9 cellular contexts compared by ENCODE assay signal in the genomic region with DNA sequence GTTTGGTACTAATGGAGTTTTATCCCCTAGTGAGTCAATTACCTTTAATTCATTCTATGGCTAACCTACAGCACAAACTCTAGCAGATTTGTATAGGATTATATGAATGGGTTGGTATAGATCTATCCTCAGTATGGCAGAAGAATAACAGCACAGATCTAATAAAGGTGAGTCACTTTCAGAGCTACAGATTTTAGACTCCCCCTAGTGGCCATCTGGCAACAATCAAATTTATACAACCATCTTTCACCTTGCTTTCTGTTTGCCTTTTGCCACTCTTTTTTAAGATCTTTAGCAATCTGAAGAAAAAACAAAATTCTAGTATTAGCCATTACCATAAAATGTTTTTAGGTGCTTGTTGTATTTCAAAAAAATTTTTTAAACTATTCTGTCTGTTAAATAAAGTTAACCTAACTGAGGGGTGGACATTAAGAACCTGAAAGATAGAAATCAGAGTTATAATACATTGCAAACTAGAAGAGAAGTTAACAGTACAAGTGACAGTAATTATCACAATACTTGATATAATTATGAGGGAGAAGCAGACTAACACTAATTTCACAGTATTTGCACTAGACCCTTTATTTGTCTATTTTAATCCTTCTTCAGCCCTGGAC. TPM values are rescaled to one million over a fixed set of nuclear protein-coding genes. Genes with fewer than 3 reads are reported as not detected.
A peak's percentile ranks its signal among the peaks of the same experiment; 100 is the strongest.
DNase-seq lines count a peak whose midpoint lies in the region; ATAC-seq and TF ChIP-seq lines count a peak whose summit lies in the region.
"Had no signal": no experiment of that assay in that cellular context is flagged by ENCODE, and none has a peak within 500 bp of the region (broad histone marks: within the 10 kb centered on the region; RNA-seq: fewer than 3 reads in every experiment).

No MANE protein-coding gene starts in this region.

- H3K79me2 ChIP-seq in OCI-LY1 (ENCODE audit: insufficient read depth, low read length) (no peaks in the 10 kb centered on the region), mammary epithelial cell (ENCODE audit: insufficient read depth, low read length) (no peaks in the 10 kb centered on the region)

- dilution Hi-C loops in mammary epithelial cell (cut with HindIII; ENCODE audit: low sequenced_read_pairs) = no loop called here

- H3K36me3 ChIP-seq in OCI-LY1 (ENCODE audit: insufficient read depth, low read length) (peaks cover 57% of the 10 kb centered on the region), mammary epithelial cell (ENCODE audit: insufficient read depth, low read length) (no peaks in the 10 kb centered on the region), left lung (no peaks in the 10 kb centered on the region), vagina (no peaks in the 10 kb centered on the region)

- no peaks in the 10 kb centered on the region for H3F3A ChIP-seq in OCI-LY1 (ENCODE audit: insufficient read depth, low read length)

- H2AFZ ChIP-seq in OCI-LY1 (ENCODE audit: low read length) = no peak overlapping the region
- no peak overlapping the region for H2AFZ ChIP-seq in mammary epithelial cell (ENCODE audit: low read depth, low read length)

- H3K9ac ChIP-seq in OCI-LY1 (ENCODE audit: low read length) = no peak overlapping the region; the same call in 1 of the 2 replicates
- H3K9ac ChIP-seq in mammary epithelial cell (ENCODE audit: insufficient read depth, low read length) = no peak overlapping the region

- TF ChIP-seq CTCF in OCI-LY1 (IDR thresholded peaks at IDR 0.05; ENCODE audit: low read length) = peak; percentile 80
- TF ChIP-seq CTCF in mammary epithelial cell (conservative IDR thresholded peaks at IDR 0.05 in 1 of 2, IDR thresholded peaks at IDR 0.05 in 1 of 2; ENCODE audit: extremely low read depth in 1 of 2, insufficient read depth in 1 of 2, low read depth in 1 of 2, low read length in 2 of 2) = peak; percentile 82 to 83
- TF ChIP-seq CTCF in left lung (IDR thresholded peaks at IDR 0.05) = peak; percentile 73 to 76
- peak; percentile 58 to 81 (median 81) for TF ChIP-seq CTCF in vagina (IDR thresholded peaks at IDR 0.05)

- in situ Hi-C loops in mammary epithelial cell (cut with MboI; ENCODE audit: low sequenced_read_pairs in 2 of 2) = no loop called here

- H3K9me2 ChIP-seq in OCI-LY1 (ENCODE audit: low read depth, low read length) = no peaks in the 10 kb centered on the region

- H3K27ac ChIP-seq in OCI-LY1 (ENCODE audit: low read depth, low read length, poor library complexity, severe bottlenecking) (peak overlapping the region; percentile 43), mammary epithelial cell (ENCODE audit: insufficient read depth, low read depth, low read length) (no peak overlapping the region), left lung (no peak overlapping the region), vagina (no peak overlapping the region)

- H3K9me3 ChIP-seq in OCI-LY1 (ENCODE audit: low read length) = no peaks in the 10 kb centered on the region
- no peaks in the 10 kb centered on the region for H3K9me3 ChIP-seq in mammary epithelial cell (replicated peaks; ENCODE audit: insufficient read depth, low read length)
- no peaks in the 10 kb centered on the region for H3K9me3 ChIP-seq in left lung
- no peaks in the 10 kb centered on the region for H3K9me3 ChIP-seq in vagina

- H3K4me2 ChIP-seq in OCI-LY1 (ENCODE audit: low read length) (no peak overlapping the region), mammary epithelial cell (ENCODE audit: insufficient read depth, low read depth, low read length) (no peak overlapping the region)

- H4K20me1 ChIP-seq in OCI-LY1 (ENCODE audit: insufficient read depth, low read length) (no peaks in the 10 kb centered on the region), mammary epithelial cell (ENCODE audit: insufficient read depth, low read length) (no peaks in the 10 kb centered on the region)

- H3K4me3 ChIP-seq in OCI-LY1 (ENCODE audit: low read depth, low read length, poor library complexity, severe bottlenecking) = no peak overlapping the region
- H3K4me3 ChIP-seq in mammary epithelial cell (replicated peaks in 1 of 3; ENCODE audit: insufficient read depth in 1 of 3, low read depth in 2 of 3, low read length in 3 of 3) = no peak overlapping the region
- H3K4me3 ChIP-seq in left lung = no peak overlapping the region
- H3K4me3 ChIP-seq in vagina = no peak overlapping the region

- no TSS peak for BruUV-seq in mammary epithelial cell (replicated peaks; lab: Mats Ljungman, UMichigan)

- CTCF ChIA-PET in mammary epithelial cell (lab: Charles Lee; ENCODE audit: low non-redundant PET) = interaction anchor here (0.6 to 0.8 kb wide), 2 partner anchors 16 to 298 kb away, joined by 7 to 21 read pairs; no protein-coding TSS in a partner anchor

- H3K27me3 ChIP-seq in OCI-LY1 (ENCODE audit: insufficient read depth, low read length) (no peaks in the 10 kb centered on the region), mammary epithelial cell (ENCODE audit: insufficient read depth, low read length) (no peaks in the 10 kb centered on the region), left lung (no peaks in the 10 kb centered on the region), vagina (no peaks in the 10 kb centered on the region)

- intact Hi-C loops in mammary epithelial cell (cut with micrococcal nuclease) (loop anchor here (1.0 to 5.0 kb wide), 3 partner anchors 60 to 230 kb away; partner anchors contain the start of genes PCF11 and RAB30), left lung (cut with DNase I) (no loop called here), vagina (cut with DNase I) (no loop called here)

- no peak for TF ChIP-seq POLR2A in vagina (IDR thresholded peaks at IDR 0.05)

- peak; percentile 29 for DNase-seq in activated gamma-delta T cell treated with Interleukin-2 at 50 U/mL for 16 hours
- DNase-seq in activated gamma-delta T cell (lab: John Stamatoyannopoulos, UW) = no peak
- peak; percentile 47 for DNase-seq in HPDE6-E6E7 (ENCODE audit: extremely low spot score)
- DNase-seq in mammary epithelial cell = peak; percentile 45
- no peak for DNase-seq in left lung
- no peak for DNase-seq in vagina (ENCODE audit: extremely low spot score in 2 of 2)
- DNase-seq: right cardiac atrium had no signal

- H3K4me1 ChIP-seq in OCI-LY1 (ENCODE audit: insufficient read depth, low read length, severe bottlenecking) = peaks cover 49% of the 10 kb centered on the region
- H3K4me1 ChIP-seq in mammary epithelial cell (ENCODE audit: insufficient read depth, low read length) = no peaks in the 10 kb centered on the region
- no peaks in the 10 kb centered on the region for H3K4me1 ChIP-seq in left lung
- no peaks in the 10 kb centered on the region for H3K4me1 ChIP-seq in vagina

- ATAC-seq in GM19467 (IDR thresholded peaks at IDR 0.05; ENCODE audit: unreplicated experiment) = peak; percentile 71
- peak; percentile 78 for ATAC-seq in left lung

RNA-seq across cellular contexts. Expression of gene DDIAS, which starts 25.8 kb away (rescaled TPM):
- total RNA-seq in mammary epithelial cell = 10 to 100 TPM in 1 of 2 donors, 1 to 10 TPM in 1; 1.3 to 10.5 TPM
- 12.7 TPM for polyA plus RNA-seq in mammary epithelial cell
- polyA minus RNA-seq in mammary epithelial cell = 0.57 TPM
- 1 to 10 TPM; 2.9 to 4.2 TPM for total RNA-seq in left lung
- total RNA-seq in vagina = 1.5 TPM

RNA-seq across cellular contexts. Expression of gene PRCP, which starts 27.1 kb away (rescaled TPM):
- total RNA-seq in mammary epithelial cell (10 to 100 TPM; 25.5 to 31.8 TPM), left lung (10 to 100 TPM; 82.4 to 88.0 TPM), vagina (79.3 TPM)
- 30.9 TPM for polyA plus RNA-seq in mammary epithelial cell
- polyA minus RNA-seq in mammary epithelial cell = 40.5 TPM

Comparison
In these comparisons a context has a peak if more than half of its experiments do, and no peak if none do; other contexts are left out.
1. DNase-seq: peak in activated gamma-delta T cell treated with Interleukin-2 at 50 U/mL for 16 hours (single experiment), HPDE6-E6E7 (single experiment) and mammary epithelial cell (single experiment); none in activated gamma-delta T cell (single experiment), left lung (0 of 2) and vagina (0 of 2).
2. Peak in every context shown above with its lines, with median percentiles within 50 percentile points of each other: CTCF ChIP-seq.